Comparison of ENCODE assay signal across 13 cellular contexts in the genomic region with DNA sequence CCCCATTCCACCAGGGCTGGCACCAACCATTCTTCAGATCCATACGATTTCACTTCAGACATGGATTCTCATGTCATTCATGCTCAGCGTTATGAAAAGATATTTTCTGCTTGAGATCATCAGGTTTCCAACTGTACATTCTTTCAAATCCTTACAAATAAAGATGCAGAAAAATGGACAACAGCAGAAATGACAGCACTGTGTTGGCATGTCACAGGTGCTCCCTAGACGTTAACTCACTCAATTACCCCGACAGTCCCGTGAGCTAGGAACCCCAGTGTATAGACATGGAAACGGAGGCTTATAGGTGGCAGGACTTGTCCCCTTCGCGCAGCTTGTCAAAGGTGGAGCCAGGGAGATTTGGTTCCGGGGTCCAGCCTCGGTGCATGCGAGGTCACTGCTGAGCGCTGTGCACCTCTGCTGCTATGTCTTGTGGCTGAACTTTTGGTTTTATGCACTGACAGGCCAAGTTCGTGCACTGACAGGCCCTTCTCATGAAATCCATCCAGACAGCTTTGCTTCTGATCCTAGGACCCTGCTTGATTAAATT. TPM values are rescaled to one million over a fixed set of nuclear protein-coding genes. Genes with fewer than 3 reads are reported as not detected.
A peak's percentile ranks its signal among the peaks of the same experiment; 100 is the strongest.
DNase-seq lines count a peak whose midpoint lies in the region; ATAC-seq and TF ChIP-seq lines count a peak whose summit lies in the region.
"Had no signal": no experiment of that assay in that cellular context is flagged by ENCODE, and none has a peak within 500 bp of the region (broad histone marks: within the 10 kb centered on the region; RNA-seq: fewer than 3 reads in every experiment).

No MANE protein-coding gene starts in this region.

- DNase-seq in Right ventricle myocardium superior: no peak
- DNase-seq in cardiac septum (ENCODE audit: low spot score): no peak
- DNase-seq in left ventricle myocardium superior: no peak
- no peak for DNase-seq in gastrocnemius medialis
- DNase-seq in NCI-H524 (lab: John Stamatoyannopoulos, UW): no peak
- DNase-seq in anterior cingulate cortex (lab: John Stamatoyannopoulos, UW): no peak
- DNase-seq in RPMI8226: no peak
- no peak for DNase-seq in NCI-H1694 treated with DMSO at 0.1 percent for 48 hours (lab: John Stamatoyannopoulos, UW)
- DNase-seq: 8988T; activated CD8-positive, alpha-beta memory T cell treated with anti-CD3 and anti-CD28 coated beads, Interleukin-2, amount 50 U/mL, for 4 hours; CD4-positive, alpha-beta memory T cell; NCI-H526 treated with DMSO at 0.1 percent for 48 hours; T-helper 2 cell had no signal

- H3K4me3 ChIP-seq in gastrocnemius medialis: no peak overlapping the region

- peak overlapping the region; percentile 61 to 81 (median 71) for H3K27ac ChIP-seq in gastrocnemius medialis

- TF ChIP-seq CTCF in gastrocnemius medialis (IDR thresholded peaks at IDR 0.05 in 4 of 5, conservative IDR thresholded peaks at IDR 0.05 in 1 of 5): no peak

- H3K9me3 ChIP-seq in gastrocnemius medialis: no peaks in the 10 kb centered on the region

- in situ Hi-C loops in gastrocnemius medialis (cut with MboI; ENCODE audit: low sequenced_read_pairs in 4 of 4): no loop called here

- ATAC-seq in Right ventricle myocardium superior (ENCODE audit: poor library complexity): peak; percentile 1
- peak; percentile 4 for ATAC-seq in left ventricle myocardium superior
- ATAC-seq in gastrocnemius medialis: no peak

- H3K27me3 ChIP-seq in gastrocnemius medialis: no peaks in the 10 kb centered on the region

- H3K36me3 ChIP-seq in gastrocnemius medialis: peaks cover 0 to 17% of the 10 kb centered on the region in 2 donors

- H3K4me1 ChIP-seq in gastrocnemius medialis: peaks cover 75 to 86% of the 10 kb centered on the region in 2 donors

- TF ChIP-seq POLR2A in gastrocnemius medialis (IDR thresholded peaks at IDR 0.05): no peak

- intact Hi-C loops in Right ventricle myocardium superior (cut with DNase I): no loop called here
- intact Hi-C loops in cardiac septum (cut with DNase I): no loop called here
- intact Hi-C loops in left ventricle myocardium superior (cut with micrococcal nuclease): loop anchor here (10.0 kb wide), 1 partner anchor 114 kb away; no protein-coding TSS in a partner anchor
- intact Hi-C loops in gastrocnemius medialis (cut with DNase I; ENCODE audit: low total_unique reads): loop anchor here (5.0 to 10.0 kb wide), 2 partner anchors 116 to 364 kb away; a partner anchor contains a TSS

RNA-seq across cellular contexts. Expression of a gene that starts 17.7 kb away (rescaled TPM):
- 1,567 TPM for total RNA-seq in Right ventricle myocardium superior
- total RNA-seq in cardiac septum: 467 TPM
- total RNA-seq in left ventricle myocardium superior: 1,772 TPM
- 10 to 100 TPM; 14.9 to 31.8 (median 21.4) TPM for total RNA-seq in gastrocnemius medialis

RNA-seq across cellular contexts. Expression of a gene that starts 43.9 kb away (rescaled TPM):
- 18.7 TPM for total RNA-seq in Right ventricle myocardium superior
- 20.2 TPM for total RNA-seq in cardiac septum
- 18.6 TPM for total RNA-seq in left ventricle myocardium superior
- total RNA-seq in gastrocnemius medialis: 10 to 100 TPM; 12.8 to 26.7 (median 18.6) TPM

RNA-seq across cellular contexts. Expression of a gene that starts 51.7 kb away (rescaled TPM):
- 8.6 TPM for total RNA-seq in Right ventricle myocardium superior
- 9.8 TPM for total RNA-seq in cardiac septum
- total RNA-seq in left ventricle myocardium superior: 9.8 TPM
- 10 to 100 TPM; 19.7 to 28.9 (median 20.3) TPM for total RNA-seq in gastrocnemius medialis

Comparison
In these comparisons a context has a peak if more than half of its experiments do, and no peak if none do; other contexts are left out.
1. intact Hi-C loops: an anchor here in left ventricle myocardium superior (10.0 kb wide) and gastrocnemius medialis (5.0 to 10.0 kb wide); none called in Right ventricle myocardium superior and cardiac septum.
2. ATAC-seq: peak in Right ventricle myocardium superior (single experiment) and left ventricle myocardium superior (single experiment); none in gastrocnemius medialis (0 of 2).
3. RNA of a gene that starts 17.7 kb away (total RNA-seq): 1,772 TPM in left ventricle myocardium superior (single experiment), 1,567 TPM in Right ventricle myocardium superior (single experiment) and 467 TPM in cardiac septum (single experiment); 14.9 to 31.8 TPM in gastrocnemius medialis; every median in the first group is over 10 times any median in the second.